15 cellular contexts compared by ENCODE assay signal in the genomic region with DNA sequence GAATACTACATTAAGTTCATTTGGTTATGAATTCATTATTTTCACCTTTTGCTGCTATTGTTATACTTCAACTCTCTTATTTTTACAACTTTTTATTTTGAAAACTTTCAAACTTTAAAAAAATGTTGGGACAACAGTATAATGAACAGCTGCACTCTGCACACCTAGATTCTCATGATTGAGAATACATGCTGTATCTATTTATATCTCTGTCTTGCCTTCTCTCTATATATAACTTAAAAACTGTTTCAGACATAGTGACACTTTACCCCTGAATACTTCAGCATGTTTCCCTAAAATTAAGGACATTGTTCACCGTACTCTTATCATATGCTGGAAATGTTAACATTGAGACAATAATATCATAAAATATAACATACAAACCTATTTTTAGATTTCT.
A peak's percentile ranks its signal among the peaks of the same experiment; 100 is the strongest.
DNase-seq lines count a peak whose midpoint lies in the region; ATAC-seq, FAIRE-seq and TF ChIP-seq lines count a peak whose summit lies in the region.
"Had no signal": no experiment of that assay in that cellular context is flagged by ENCODE, and none has a peak within 500 bp of the region (broad histone marks: within the 10 kb centered on the region; RNA-seq: fewer than 3 reads in every experiment).

No MANE protein-coding gene starts in this region.

- no peaks in the 10 kb centered on the region for H3K27me3 ChIP-seq in gastrocnemius medialis

- H3K36me3 ChIP-seq in gastrocnemius medialis = no peaks in the 10 kb centered on the region
- H3K36me3 ChIP-seq: HAP-1 had no signal

- no peak overlapping the region for H3K4me3 ChIP-seq in gastrocnemius medialis
- H3K4me3 ChIP-seq: GM23248, HAP-1, K562 had no signal

- TF ChIP-seq CTCF in gastrocnemius medialis (IDR thresholded peaks at IDR 0.05 in 4 of 5, conservative IDR thresholded peaks at IDR 0.05 in 1 of 5) = no peak

- intact Hi-C loops in gastrocnemius medialis (cut with DNase I; ENCODE audit: low total_unique reads) = loop anchor here (2.0 to 5.0 kb wide), 2 partner anchors 120 to 238 kb away; partner anchors contain the start of gene GPHN
- intact Hi-C loops in posterior cingulate gyrus (cut with DNase I) = no loop called here

- TF ChIP-seq POLR2A in gastrocnemius medialis (IDR thresholded peaks at IDR 0.05) = no peak

- peak; percentile 59 for FAIRE-seq in HTR-8/SVneo (lab: Jason Lieb, UNC)
- FAIRE-seq in GM19239 (lab: Jason Lieb, UNC) = no peak
- FAIRE-seq: K562 had no signal

- H3K4me1 ChIP-seq in gastrocnemius medialis = peaks cover 19 to 21% of the 10 kb centered on the region in 2 donors
- H3K4me1 ChIP-seq: Caco-2, HAP-1 had no signal

- in situ Hi-C loops in gastrocnemius medialis (cut with MboI; ENCODE audit: low sequenced_read_pairs in 4 of 4) = no loop called here

- H3K27ac ChIP-seq in gastrocnemius medialis = peak overlapping the region in 3 of 4 donors; percentile 35 to 56 (median 55)
- H3K27ac ChIP-seq: C4-2B, GM23248, HL-60 had no signal

- ATAC-seq in gastrocnemius medialis = peak; percentile 74 to 84
- ATAC-seq in GM21717 (IDR thresholded peaks at IDR 0.05; ENCODE audit: unreplicated experiment) = no peak
- ATAC-seq: K562 had no signal

- DNase-seq in HTR-8/SVneo (ENCODE audit: insufficient read length, low spot score) (no peak), myocyte (ENCODE audit: low read depth) (peak; percentile 16), gastrocnemius medialis (no peak), GM19239 (ENCODE audit: insufficient read length, low spot score) (no peak), posterior cingulate gyrus (no peak)
- DNase-seq: AML-193; Caco-2; CD4-positive, alpha-beta T cell; GM23248; IMR-90 had no signal

- no peaks in the 10 kb centered on the region for H3K9me3 ChIP-seq in gastrocnemius medialis
- H3K9me3 ChIP-seq: HAP-1 had no signal
